Comparison of ENCODE assay signal across 34 cellular contexts in genomic region chr17:30310562-30310961, GRCh38. TPM values are rescaled to one million over a fixed set of nuclear protein-coding genes. Genes with fewer than 3 reads are reported as not detected.
"Had no signal": no experiment of that assay in that cellular context is flagged by ENCODE, and none has a peak within 500 bp of the region (broad histone marks: within the 10 kb centered on the region; RNA-seq: fewer than 3 reads in every experiment).

No MANE protein-coding gene starts in this region.

- H3K4me3 Mint-ChIP-seq: stimulated activated effector memory CD8-positive, alpha-beta T cell treated with anti-CD3 and anti-CD28 coated beads, Interleukin-12 subunit alpha, Interleukin-12 subunit beta, amount 100 ng/mL, for 72 hours; stimulated activated memory B cell treated with anti-CD40 and anti-IgM and Interleukin-4, amounts not matched to agents 10 μg/mL and 1 μg/mL and 100 μg/mL, for 72 hours; stimulated activated naive B cell treated with anti-CD40 and anti-IgM and Interleukin-4, amounts not matched to agents 10 μg/mL and 1 μg/mL and 100 μg/mL, for 72 hours; stimulated activated naive CD8-positive, alpha-beta T cell treated with anti-CD3 and anti-CD28 coated beads, Interleukin-15, amount 100 ng/mL, for 72 hours; stimulated activated naive CD8-positive, alpha-beta T cell treated with anti-CD3 and anti-CD28 coated beads, Interleukin-15, Interleukin-2, amounts not matched to agents 100 ng/mL and 50 ng/mL, for 24 hours; type B pancreatic cell had no signal

- ATAC-seq: stimulated activated effector memory CD8-positive, alpha-beta T cell treated with anti-CD3 and anti-CD28 coated beads, Interleukin-12 subunit alpha, Interleukin-12 subunit beta, amount 100 ng/mL, for 72 hours; stimulated activated memory B cell treated with anti-CD40 and anti-IgM and Interleukin-4, amounts not matched to agents 10 μg/mL and 1 μg/mL and 100 μg/mL, for 72 hours; stimulated activated naive B cell treated with anti-CD40 and anti-IgM and Interleukin-4, amounts not matched to agents 10 μg/mL and 1 μg/mL and 100 μg/mL, for 72 hours; stimulated activated naive CD8-positive, alpha-beta T cell treated with anti-CD3 and anti-CD28 coated beads, Interleukin-15, amount 100 ng/mL, for 72 hours; stimulated activated naive CD8-positive, alpha-beta T cell treated with anti-CD3 and anti-CD28 coated beads, Interleukin-15, Interleukin-2, amounts not matched to agents 100 U/mL and 50 U/mL, for 24 hours; upper lobe of right lung had no signal

- DNase-seq: stimulated activated CD4-positive, alpha-beta T cell treated with anti-CD3 and anti-CD28 coated beads, Interleukin-2, amount 100 ng/mL, for 48 hours; stimulated activated CD4-positive, alpha-beta T cell treated with anti-CD3 and anti-CD28 coated beads, Interleukin-4, amount 100 ng/mL, for 1 hour; stimulated activated CD4-positive, alpha-beta T cell treated with anti-CD3 and anti-CD28 coated beads, Interleukin-4, amount 100 ng/mL, for 24 hours; stimulated activated CD4-positive, alpha-beta T cell treated with anti-CD3 and anti-CD28 coated beads, Interleukin-4, amount 100 ng/mL, for 4 hours; stimulated activated CD8-positive, alpha-beta memory T cell treated with anti-CD3 and anti-CD28 coated beads, Interleukin-4, amount 100 ng/mL, for 48 hours; stimulated activated naive B cell treated with anti-CD40 and anti-IgM and Interleukin-4, amounts not matched to agents 10 μg/mL and 1 μg/mL and 100 μg/mL, for 72 hours; stimulated activated naive CD4-positive, alpha-beta T cell; stimulated activated naive CD4-positive, alpha-beta T cell treated with Interleukin-2 at 50 U/mL for 16 hours; stimulated activated naive CD8-positive, alpha-beta T cell treated with anti-CD3 and anti-CD28 coated beads, Interleukin-15, amount 100 ng/mL, for 72 hours; stimulated activated naive CD8-positive, alpha-beta T cell treated with anti-CD3 and anti-CD28 coated beads, Interleukin-15, Interleukin-2, amounts not matched to agents 100 U/mL and 50 U/mL, for 24 hours; stomach; substantia nigra; testis; thyroid gland; tibial artery; transverse colon; trophoblast cell; upper lobe of left lung; upper lobe of right lung; uterus had no signal

- H3K4me1 Mint-ChIP-seq: stimulated activated memory B cell treated with anti-CD40 and anti-IgM and Interleukin-4, amounts not matched to agents 10 μg/mL and 1 μg/mL and 100 μg/mL, for 72 hours; stimulated activated naive B cell treated with anti-CD40 and anti-IgM and Interleukin-4, amounts not matched to agents 10 μg/mL and 1 μg/mL and 100 μg/mL, for 72 hours had no signal

- H3K4me1 ChIP-seq: stomach, suprapubic skin, testis, thyroid gland, tibial artery, tibial nerve, upper lobe of right lung, uterus, vagina had no signal

- H3K9me3 ChIP-seq: stomach, suprapubic skin, testis, thoracic aorta, thyroid gland, tibial artery, tibial nerve, transverse colon, upper lobe of left lung, upper lobe of right lung, uterus, vagina had no signal

- FAIRE-seq: urothelium cell line had no signal

- H3K9me3 Mint-ChIP-seq: stimulated activated effector memory CD8-positive, alpha-beta T cell treated with anti-CD3 and anti-CD28 coated beads, Interleukin-12 subunit alpha, Interleukin-12 subunit beta, amount 100 ng/mL, for 72 hours; stimulated activated memory B cell treated with anti-CD40 and anti-IgM and Interleukin-4, amounts not matched to agents 10 μg/mL and 1 μg/mL and 100 μg/mL, for 72 hours; stimulated activated naive B cell treated with anti-CD40 and anti-IgM and Interleukin-4, amounts not matched to agents 10 μg/mL and 1 μg/mL and 100 μg/mL, for 72 hours; stimulated activated naive CD8-positive, alpha-beta T cell treated with anti-CD3 and anti-CD28 coated beads, Interleukin-15, amount 100 ng/mL, for 72 hours; stimulated activated naive CD8-positive, alpha-beta T cell treated with anti-CD3 and anti-CD28 coated beads, Interleukin-15, Interleukin-2, amounts not matched to agents 100 ng/mL and 50 ng/mL, for 24 hours; type B pancreatic cell had no signal

- H3K4me3 ChIP-seq: stomach, suprapubic skin, testis, thoracic aorta, thyroid gland, tibial artery, tibial nerve, transverse colon, upper lobe of left lung, upper lobe of right lung, uterus, vagina had no signal

- H3K36me3 Mint-ChIP-seq: stimulated activated effector memory CD8-positive, alpha-beta T cell treated with anti-CD3 and anti-CD28 coated beads, Interleukin-12 subunit alpha, Interleukin-12 subunit beta, amount 100 ng/mL, for 72 hours; stimulated activated memory B cell treated with anti-CD40 and anti-IgM and Interleukin-4, amounts not matched to agents 10 μg/mL and 1 μg/mL and 100 μg/mL, for 72 hours; stimulated activated naive B cell treated with anti-CD40 and anti-IgM and Interleukin-4, amounts not matched to agents 10 μg/mL and 1 μg/mL and 100 μg/mL, for 72 hours; type B pancreatic cell had no signal

- H3K27me3 Mint-ChIP-seq: stimulated activated naive CD8-positive, alpha-beta T cell treated with anti-CD3 and anti-CD28 coated beads, Interleukin-15, amount 100 ng/mL, for 72 hours; stimulated activated naive CD8-positive, alpha-beta T cell treated with anti-CD3 and anti-CD28 coated beads, Interleukin-15, Interleukin-2, amounts not matched to agents 100 ng/mL and 50 ng/mL, for 24 hours had no signal

- H3K27me3 ChIP-seq: stomach, suprapubic skin, testis, thyroid gland, tibial artery, transverse colon, upper lobe of left lung, upper lobe of right lung, uterus, vagina had no signal

- H3K36me3 ChIP-seq: stomach, suprapubic skin, thoracic aorta, thyroid gland, tibial artery, tibial nerve, transverse colon, upper lobe of left lung, upper lobe of right lung, uterus, vagina had no signal

- H3K27ac Mint-ChIP-seq: stimulated activated effector memory CD8-positive, alpha-beta T cell treated with anti-CD3 and anti-CD28 coated beads, Interleukin-12 subunit alpha, Interleukin-12 subunit beta, amount 100 ng/mL, for 72 hours; stimulated activated memory B cell treated with anti-CD40 and anti-IgM and Interleukin-4, amounts not matched to agents 10 μg/mL and 1 μg/mL and 100 μg/mL, for 72 hours; stimulated activated naive B cell treated with anti-CD40 and anti-IgM and Interleukin-4, amounts not matched to agents 10 μg/mL and 1 μg/mL and 100 μg/mL, for 72 hours; stimulated activated naive CD8-positive, alpha-beta T cell treated with anti-CD3 and anti-CD28 coated beads, Interleukin-15, amount 100 ng/mL, for 72 hours; stimulated activated naive CD8-positive, alpha-beta T cell treated with anti-CD3 and anti-CD28 coated beads, Interleukin-15, Interleukin-2, amounts not matched to agents 100 ng/mL and 50 ng/mL, for 24 hours; type B pancreatic cell had no signal

- H3K27ac ChIP-seq: stomach, suprapubic skin, testis, thoracic aorta, thyroid gland, tibial artery, tibial nerve, transverse colon, upper lobe of left lung, upper lobe of right lung, uterus, vagina had no signal

RNA-seq across cellular contexts. Expression of gene TMIGD1, which starts 23.3 kb away (rescaled TPM):
- total RNA-seq: subcutaneous adipose tissue, temporal lobe, testis, thoracic aorta, thyroid gland, tibial nerve, upper lobe of left lung, upper lobe of right lung, ureter, urinary bladder, uterus, vagina had no signal
- polyA plus RNA-seq: stomach, thymus, urinary bladder had no signal
